ENCODE assay signal across 13 cellular contexts in the genomic region with DNA sequence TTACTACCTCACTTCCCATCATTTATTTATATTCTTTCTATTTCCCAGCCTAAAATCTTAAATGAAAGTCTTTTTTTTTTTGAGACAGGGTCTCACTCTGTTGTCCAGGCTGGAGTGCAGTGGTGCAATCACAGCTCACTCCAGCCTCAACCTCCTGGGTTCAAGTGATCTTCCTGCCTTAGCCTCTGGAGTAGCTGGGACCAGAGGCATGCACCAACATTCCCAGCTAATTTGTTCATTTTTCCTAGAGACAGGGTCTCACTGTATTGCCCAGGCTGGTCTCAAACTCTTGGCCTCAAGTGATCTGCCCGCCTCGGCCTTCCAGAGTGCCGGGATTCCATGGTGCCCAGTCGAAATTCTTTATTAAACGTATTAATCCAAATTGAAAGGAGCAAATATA. TPM values are rescaled to one million over a fixed set of nuclear protein-coding genes. Genes with fewer than 3 reads are reported as not detected.
"Had no signal": no experiment of that assay in that cellular context is flagged by ENCODE, and none has a peak within 500 bp of the region (broad histone marks: within the 10 kb centered on the region; RNA-seq: fewer than 3 reads in every experiment).

No MANE protein-coding gene starts in this region.

RNA-seq across cellular contexts. Expression of a gene that starts 7.4 kb away (rescaled TPM):
- total RNA-seq: activated B cell treated with CpG ODN at 0.5 μM for 24 hours; activated CD4-positive, alpha-beta memory T cell treated with anti-CD3 and anti-CD28 coated beads for 36 hours; activated CD4-positive, alpha-beta memory T cell treated with anti-CD3 and anti-CD28 coated beads, Interleukin-2, amount 10 ng/mL, durations not matched to agents 7 days and 5 days; activated CD4-positive, alpha-beta T cell treated with anti-CD3 and anti-CD28 coated beads for 36 hours; activated CD4-positive, alpha-beta T cell treated with anti-CD3 and anti-CD28 coated beads, Interleukin-2, amount 10 ng/mL, durations not matched to agents 24 days and 14 days; activated CD4-positive, alpha-beta T cell treated with anti-CD3 and anti-CD28 coated beads, Interleukin-2, amount 10 ng/mL, durations not matched to agents 7 days and 5 days; activated CD8-positive, alpha-beta memory T cell treated with anti-CD3 and anti-CD28 coated beads for 36 hours; activated CD8-positive, alpha-beta memory T cell treated with anti-CD3 and anti-CD28 coated beads, Interleukin-2, amount 10 ng/mL, durations not matched to agents 7 days and 5 days; activated CD8-positive, alpha-beta T cell treated with anti-CD3 and anti-CD28 coated beads for 36 hours; activated CD8-positive, alpha-beta T cell treated with anti-CD3 and anti-CD28 coated beads, Interleukin-2, amount 10 ng/mL, durations not matched to agents 7 days and 5 days; T-helper 1 cell treated with Interleukin-12 subunit alpha and Interleukin-12 subunit beta and Interleukin-4 antibody, amounts not matched to agents 30 ng/mL and 1 ng/mL, for 36 hours; T-helper 17 cell; T-helper 2 cell treated with Interferon-gamma antibody and Interleukin-4, amounts not matched to agents 100 ng/mL and 5 ng/mL, for 36 hours had no signal

RNA-seq across cellular contexts. Expression of a gene that starts 46.1 kb away (rescaled TPM):
- total RNA-seq: activated CD4-positive, alpha-beta memory T cell treated with anti-CD3 and anti-CD28 coated beads for 36 hours; activated CD4-positive, alpha-beta memory T cell treated with anti-CD3 and anti-CD28 coated beads, Interleukin-2, amount 10 ng/mL, durations not matched to agents 7 days and 5 days; activated CD4-positive, alpha-beta T cell treated with anti-CD3 and anti-CD28 coated beads for 36 hours; activated CD8-positive, alpha-beta memory T cell treated with anti-CD3 and anti-CD28 coated beads for 36 hours; activated CD8-positive, alpha-beta T cell treated with anti-CD3 and anti-CD28 coated beads for 36 hours had no signal
